ENCODE assay signal across 1 cellular context in genomic region chr1:109531205-109531779, GRCh38.
TF ChIP-seq lines count a peak whose summit lies in the region.

No MANE protein-coding gene starts in this region.

TF ChIP-seq in IMR-90, 13 proteins besides CTCF, POLR2A, EP300 and RAD21 (continued from another document):
- TF ChIP-seq ELK1 (IDR thresholded peaks at IDR 0.05; ENCODE audit: borderline replicate concordance, low read depth, low read length) (no peak), CEBPB (IDR thresholded peaks at IDR 0.05; ENCODE audit: low read depth, low read length) (no peak), NFE2L2 (IDR thresholded peaks at IDR 0.05; ENCODE audit: low read depth, low read length) (no peak), RFX5 (IDR thresholded peaks at IDR 0.05; ENCODE audit: low read depth, low read length) (no peak), MXI1 (IDR thresholded peaks at IDR 0.05; ENCODE audit: borderline replicate concordance, low read depth, low read length) (no peak)
